In the genomic region with DNA sequence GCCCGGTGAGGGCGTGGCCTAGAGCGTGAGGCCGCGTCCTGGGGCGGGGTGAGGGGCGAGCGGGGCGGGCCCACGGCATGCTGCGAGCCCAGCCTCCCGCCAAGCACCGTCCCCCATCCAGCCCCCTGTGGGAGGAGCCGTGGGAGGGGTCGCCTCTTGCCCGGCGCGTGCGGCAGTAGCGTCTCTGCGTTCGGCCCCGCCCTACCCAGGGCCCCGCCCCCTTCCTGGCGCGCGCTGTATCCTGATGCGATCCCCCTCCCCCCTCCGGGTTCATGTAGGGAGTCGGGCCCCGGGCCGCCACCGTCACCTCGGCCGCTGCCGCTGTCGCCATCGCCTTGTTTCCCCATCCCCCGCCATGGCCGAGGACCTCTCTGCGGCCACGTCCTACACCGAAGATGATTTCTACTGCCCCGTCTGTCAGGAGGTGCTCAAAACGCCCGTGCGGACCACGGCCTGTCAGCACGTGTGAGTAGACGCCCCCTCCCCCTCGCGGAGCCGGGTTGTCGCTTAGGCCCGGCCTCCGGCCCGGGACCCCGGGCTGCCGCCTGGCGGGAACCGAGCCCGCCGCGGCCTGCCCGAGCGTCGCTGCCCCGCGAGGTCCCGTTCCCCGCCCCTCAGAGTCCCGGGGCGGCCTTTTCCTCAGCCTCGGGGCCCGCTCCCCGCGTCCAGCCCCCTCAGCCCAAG, we compare ENCODE assay signal across 8 cellular contexts. TPM values are rescaled to one million over a fixed set of nuclear protein-coding genes. Genes with fewer than 3 reads are reported as not detected.
DNase-seq lines count a peak whose midpoint lies in the region; ATAC-seq and TF ChIP-seq lines count a peak whose summit lies in the region.

No MANE protein-coding gene starts in this region.

- H3K4me3 ChIP-seq in DND-41 (ENCODE audit: low read depth in 1 of 2, low read length in 2 of 2) = peak overlapping the region; percentile 95 to 98
- peak overlapping the region; percentile 61 to 92 (median 70) for H3K4me3 ChIP-seq in Peyer's patch
- peak overlapping the region; percentile 72 for H3K4me3 ChIP-seq in naive thymus-derived CD4-positive, alpha-beta T cell (ENCODE audit: low read length)

- peaks cover 51% of the 10 kb centered on the region for H3K79me2 ChIP-seq in DND-41 (ENCODE audit: insufficient read depth, low read length)

- peak overlapping the region; percentile 84 for H3K4me2 ChIP-seq in DND-41 (ENCODE audit: insufficient read depth, low read length)

- H3K36me3 ChIP-seq in DND-41 (ENCODE audit: insufficient read depth, low read length) (peaks cover 45% of the 10 kb centered on the region), KOPT-K1 (ENCODE audit: insufficient read depth, low read length) (peaks cover 34% of the 10 kb centered on the region), Peyer's patch (no peaks in the 10 kb centered on the region)
- peaks cover 0 to 5% (median 0%) of the 10 kb centered on the region in 3 experiments for H3K36me3 ChIP-seq in naive thymus-derived CD4-positive, alpha-beta T cell (ENCODE audit: control insufficient read depth in 2 of 3, insufficient read depth in 3 of 3, low read length in 3 of 3)

- TF ChIP-seq CTCF in DND-41 (IDR thresholded peaks at IDR 0.05; ENCODE audit: borderline replicate concordance, extremely low read depth, low read length, poor library complexity, severe bottlenecking) (peak; percentile 3), Peyer's patch (IDR thresholded peaks at IDR 0.05) (no peak)

- no peaks in the 10 kb centered on the region for H3K9me3 Mint-ChIP-seq in activated T-helper 1 cell treated with anti-CD3 and anti-CD28 coated beads, Interleukin-12 subunit alpha, Interleukin-12 subunit beta, Interleukin-2, Interleukin-4 antibody, amounts not matched to agents 30 ng/mL and 10 ng/mL and 1 ng/mL, durations not matched to agents 14 hours and 24 hours and 36 hours
- no peaks in the 10 kb centered on the region for H3K9me3 Mint-ChIP-seq in naive thymus-derived CD4-positive, alpha-beta T cell
- no peaks in the 10 kb centered on the region for H3K9me3 Mint-ChIP-seq in stimulated activated memory B cell treated with anti-CD40 and anti-IgM and Interleukin-4, amounts not matched to agents 10 μg/mL and 1 μg/mL and 100 μg/mL, for 72 hours

- peaks cover 3% of the 10 kb centered on the region for H3K27me3 Mint-ChIP-seq in activated T-helper 1 cell treated with anti-CD3 and anti-CD28 coated beads, Interleukin-12 subunit alpha, Interleukin-12 subunit beta, Interleukin-2, Interleukin-4 antibody, amounts not matched to agents 30 ng/mL and 10 ng/mL and 1 ng/mL, durations not matched to agents 14 hours and 24 hours and 36 hours (ENCODE audit: insufficient read depth)
- H3K27me3 Mint-ChIP-seq in naive thymus-derived CD4-positive, alpha-beta T cell = no peaks in the 10 kb centered on the region
- H3K27me3 Mint-ChIP-seq in stimulated activated memory B cell treated with anti-CD40 and anti-IgM and Interleukin-4, amounts not matched to agents 10 μg/mL and 1 μg/mL and 100 μg/mL, for 72 hours = no peaks in the 10 kb centered on the region

- H3K4me1 ChIP-seq in DND-41 (ENCODE audit: insufficient read depth, low read length) (peaks cover 46% of the 10 kb centered on the region), Peyer's patch (peaks cover 0 to 26% (median 9%) of the 10 kb centered on the region in 4 donors)
- peaks cover 32 to 35% of the 10 kb centered on the region in 2 donors for H3K4me1 ChIP-seq in naive thymus-derived CD4-positive, alpha-beta T cell (ENCODE audit: control insufficient read depth in 2 of 2, insufficient read depth in 2 of 2, low read length in 2 of 2)

- peaks cover 29% of the 10 kb centered on the region for H3K36me3 Mint-ChIP-seq in activated T-helper 1 cell treated with anti-CD3 and anti-CD28 coated beads, Interleukin-12 subunit alpha, Interleukin-12 subunit beta, Interleukin-2, Interleukin-4 antibody, amounts not matched to agents 30 ng/mL and 10 ng/mL and 1 ng/mL, durations not matched to agents 14 hours and 24 hours and 36 hours (ENCODE audit: low read depth)
- peaks cover 10 to 39% (median 20%) of the 10 kb centered on the region in 5 donors for H3K36me3 Mint-ChIP-seq in naive thymus-derived CD4-positive, alpha-beta T cell
- H3K36me3 Mint-ChIP-seq in stimulated activated memory B cell treated with anti-CD40 and anti-IgM and Interleukin-4, amounts not matched to agents 10 μg/mL and 1 μg/mL and 100 μg/mL, for 72 hours = peaks cover 37% of the 10 kb centered on the region

- H3K9me3 ChIP-seq in DND-41 (ENCODE audit: insufficient read depth, low read length, severe bottlenecking) (no peaks in the 10 kb centered on the region), KOPT-K1 (ENCODE audit: insufficient read depth, low read length, poor library complexity, severe bottlenecking) (no peaks in the 10 kb centered on the region), Peyer's patch (no peaks in the 10 kb centered on the region)
- no peaks in the 10 kb centered on the region for H3K9me3 ChIP-seq in naive thymus-derived CD4-positive, alpha-beta T cell (ENCODE audit: control insufficient read depth in 2 of 3, low read length in 3 of 3)

- H4K20me1 ChIP-seq in DND-41 (ENCODE audit: insufficient read depth, low read length) = peaks cover 47% of the 10 kb centered on the region

- H3K27ac Mint-ChIP-seq in activated T-helper 1 cell treated with anti-CD3 and anti-CD28 coated beads, Interleukin-12 subunit alpha, Interleukin-12 subunit beta, Interleukin-2, Interleukin-4 antibody, amounts not matched to agents 30 ng/mL and 10 ng/mL and 1 ng/mL, durations not matched to agents 14 hours and 24 hours and 36 hours = peak overlapping the region; percentile 95
- peak overlapping the region; percentile 91 to 98 (median 97) for H3K27ac Mint-ChIP-seq in naive thymus-derived CD4-positive, alpha-beta T cell
- H3K27ac Mint-ChIP-seq in stimulated activated memory B cell treated with anti-CD40 and anti-IgM and Interleukin-4, amounts not matched to agents 10 μg/mL and 1 μg/mL and 100 μg/mL, for 72 hours = peak overlapping the region; percentile 99

- H3K27me3 ChIP-seq in DND-41 (ENCODE audit: insufficient read depth, low read length, poor library complexity) (no peaks in the 10 kb centered on the region), Peyer's patch (no peaks in the 10 kb centered on the region)
- no peaks in the 10 kb centered on the region for H3K27me3 ChIP-seq in naive thymus-derived CD4-positive, alpha-beta T cell (ENCODE audit: control insufficient read depth in 2 of 2, insufficient read depth in 2 of 2, low read length in 2 of 2)

- CTCF ChIA-PET in naive thymus-derived CD4-positive, alpha-beta T cell (lab: Charles Lee) = no interaction called here

- POLR2A ChIA-PET in naive thymus-derived CD4-positive, alpha-beta T cell (lab: Charles Lee) = interaction anchor here (0.6 to 7.5 kb wide), 12 partner anchors 13 to 212 kb away, joined by 3 to 100 read pairs (median 4); a partner anchor contains a TSS

- peak overlapping the region; percentile 98 for H3K9ac ChIP-seq in DND-41 (ENCODE audit: low read depth, low read length)

- DNase-seq in DND-41 = peak; percentile 99
- DNase-seq in Peyer's patch = peak; percentile 99 to 100 (median 100)
- DNase-seq in activated T-helper 1 cell treated with anti-CD3 and anti-CD28 coated beads, Interleukin-12 subunit alpha, Interleukin-12 subunit beta, Interleukin-2, Interleukin-4 antibody, amounts not matched to agents 30 ng/mL and 10 ng/mL and 1 ng/mL, durations not matched to agents 14 hours and 24 hours and 36 hours (ENCODE audit: low spot score) = peak; percentile 99
- DNase-seq in fibroblast of gingiva (ENCODE audit: low read depth) = peak; percentile 98
- peak; percentile 98 to 100 (median 99) for DNase-seq in naive thymus-derived CD4-positive, alpha-beta T cell

- H2AFZ ChIP-seq in DND-41 (ENCODE audit: low read depth, low read length) = peak overlapping the region; percentile 97

- peak overlapping the region; percentile 95 for H3K4me3 Mint-ChIP-seq in activated T-helper 1 cell treated with anti-CD3 and anti-CD28 coated beads, Interleukin-12 subunit alpha, Interleukin-12 subunit beta, Interleukin-2, Interleukin-4 antibody, amounts not matched to agents 30 ng/mL and 10 ng/mL and 1 ng/mL, durations not matched to agents 14 hours and 24 hours and 36 hours
- peak overlapping the region; percentile 90 to 100 (median 98) for H3K4me3 Mint-ChIP-seq in naive thymus-derived CD4-positive, alpha-beta T cell
- H3K4me3 Mint-ChIP-seq in stimulated activated memory B cell treated with anti-CD40 and anti-IgM and Interleukin-4, amounts not matched to agents 10 μg/mL and 1 μg/mL and 100 μg/mL, for 72 hours = peak overlapping the region; percentile 100

- ATAC-seq in DND-41 (ENCODE audit: insufficient read depth, low read depth) (peak; percentile 83), GM21825 (IDR thresholded peaks at IDR 0.05; ENCODE audit: unreplicated experiment) (peak; percentile 84)
- ATAC-seq in naive thymus-derived CD4-positive, alpha-beta T cell = peak; percentile 95
- ATAC-seq in stimulated activated memory B cell treated with anti-CD40 and anti-IgM and Interleukin-4, amounts not matched to agents 10 μg/mL and 1 μg/mL and 100 μg/mL, for 72 hours = peak; percentile 97

- H3K27ac ChIP-seq in DND-41 (ENCODE audit: low read length) (peak overlapping the region; percentile 94), KOPT-K1 (ENCODE audit: low read depth, low read length, poor library complexity, severe bottlenecking) (peak overlapping the region; percentile 98), Peyer's patch (peak overlapping the region; percentile 95 to 100 (median 98))
- peak overlapping the region; percentile 100 for H3K27ac ChIP-seq in naive thymus-derived CD4-positive, alpha-beta T cell (ENCODE audit: low read depth, low read length)

- peaks cover 41% of the 10 kb centered on the region for H3K4me1 Mint-ChIP-seq in activated T-helper 1 cell treated with anti-CD3 and anti-CD28 coated beads, Interleukin-12 subunit alpha, Interleukin-12 subunit beta, Interleukin-2, Interleukin-4 antibody, amounts not matched to agents 30 ng/mL and 10 ng/mL and 1 ng/mL, durations not matched to agents 14 hours and 24 hours and 36 hours (ENCODE audit: low read depth)
- H3K4me1 Mint-ChIP-seq in naive thymus-derived CD4-positive, alpha-beta T cell = peaks cover 35 to 57% (median 46%) of the 10 kb centered on the region in 7 donors
- peaks cover 42% of the 10 kb centered on the region for H3K4me1 Mint-ChIP-seq in stimulated activated memory B cell treated with anti-CD40 and anti-IgM and Interleukin-4, amounts not matched to agents 10 μg/mL and 1 μg/mL and 100 μg/mL, for 72 hours

- intact Hi-C loops in activated T-helper 1 cell treated with anti-CD3 and anti-CD28 coated beads, Interleukin-12 subunit alpha, Interleukin-12 subunit beta, Interleukin-2, Interleukin-4 antibody, amounts not matched to agents 30 ng/mL and 10 ng/mL and 1 ng/mL, durations not matched to agents 14 hours and 24 hours and 36 hours (cut with micrococcal nuclease) = loop anchor here (1.0 to 5.0 kb wide), 7 partner anchors 20 to 435 kb away; a partner anchor contains a TSS
- intact Hi-C loops in naive thymus-derived CD4-positive, alpha-beta T cell (cut with micrococcal nuclease) = loop anchor here (1.0 to 10.0 kb wide), 15 partner anchors 7 to 930 kb away; a partner anchor contains a TSS

- TF ChIP-seq POLR2A in Peyer's patch (IDR thresholded peaks at IDR 0.05) = peak; percentile 29 to 61

RNA-seq across cellular contexts. Expression of a gene that starts 0.9 kb away (rescaled TPM):
- 10 to 100 TPM; 11.1 to 21.7 (median 15.4) TPM for total RNA-seq in Peyer's patch
- 80.5 and 83.0 TPM in 2 replicates for total RNA-seq in activated T-helper 1 cell treated with anti-CD3 and anti-CD28 coated beads, Interleukin-12 subunit alpha, Interleukin-12 subunit beta, Interleukin-2, Interleukin-4 antibody, amounts not matched to agents 30 ng/mL and 10 ng/mL and 1 ng/mL, durations not matched to agents 14 hours and 24 hours and 36 hours
- 100 to 1,000 TPM in 1 of 5 experiments, 10 to 100 TPM in 4; 72.3 to 142 (median 80.7) TPM for total RNA-seq in naive thymus-derived CD4-positive, alpha-beta T cell
- 100 to 1,000 TPM in 1 of 2 donors, 10 to 100 TPM in 1; 98.4 to 140 TPM for polyA plus RNA-seq in naive thymus-derived CD4-positive, alpha-beta T cell

Comparison
In these comparisons a context has a peak if more than half of its experiments do, and no peak if none do; other contexts are left out.
1. Peak in every context shown above with its lines: DNase-seq, ATAC-seq, H3K4me3 ChIP-seq and H3K27ac ChIP-seq.